ENCODE assay signal across 1 cellular context in the genomic region with DNA sequence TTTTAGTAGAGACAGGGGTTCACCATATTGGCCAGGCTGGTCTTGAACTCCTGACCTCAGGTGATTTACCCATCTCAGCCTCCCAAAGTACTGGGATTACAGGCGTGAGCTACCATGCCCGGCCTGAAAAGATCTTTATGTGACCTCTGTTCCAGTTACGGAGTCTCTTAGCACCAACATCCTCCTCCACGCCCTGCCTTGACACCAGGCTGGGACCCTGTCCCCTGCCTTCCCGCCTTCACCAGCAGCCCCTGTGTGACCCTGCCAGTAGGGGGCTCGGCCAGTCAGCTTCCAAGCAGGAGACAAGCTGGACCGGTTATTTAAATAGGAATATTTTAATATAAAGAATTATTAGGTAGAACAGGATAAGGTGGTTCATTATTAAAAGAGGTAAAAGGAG.
TF ChIP-seq lines count a peak whose summit lies in the region.

No MANE protein-coding gene starts in this region.

TF ChIP-seq in HepG2, 621 proteins besides CTCF, POLR2A, EP300 and RAD21 (continued from another document):
- TF ChIP-seq, protein P1, sequence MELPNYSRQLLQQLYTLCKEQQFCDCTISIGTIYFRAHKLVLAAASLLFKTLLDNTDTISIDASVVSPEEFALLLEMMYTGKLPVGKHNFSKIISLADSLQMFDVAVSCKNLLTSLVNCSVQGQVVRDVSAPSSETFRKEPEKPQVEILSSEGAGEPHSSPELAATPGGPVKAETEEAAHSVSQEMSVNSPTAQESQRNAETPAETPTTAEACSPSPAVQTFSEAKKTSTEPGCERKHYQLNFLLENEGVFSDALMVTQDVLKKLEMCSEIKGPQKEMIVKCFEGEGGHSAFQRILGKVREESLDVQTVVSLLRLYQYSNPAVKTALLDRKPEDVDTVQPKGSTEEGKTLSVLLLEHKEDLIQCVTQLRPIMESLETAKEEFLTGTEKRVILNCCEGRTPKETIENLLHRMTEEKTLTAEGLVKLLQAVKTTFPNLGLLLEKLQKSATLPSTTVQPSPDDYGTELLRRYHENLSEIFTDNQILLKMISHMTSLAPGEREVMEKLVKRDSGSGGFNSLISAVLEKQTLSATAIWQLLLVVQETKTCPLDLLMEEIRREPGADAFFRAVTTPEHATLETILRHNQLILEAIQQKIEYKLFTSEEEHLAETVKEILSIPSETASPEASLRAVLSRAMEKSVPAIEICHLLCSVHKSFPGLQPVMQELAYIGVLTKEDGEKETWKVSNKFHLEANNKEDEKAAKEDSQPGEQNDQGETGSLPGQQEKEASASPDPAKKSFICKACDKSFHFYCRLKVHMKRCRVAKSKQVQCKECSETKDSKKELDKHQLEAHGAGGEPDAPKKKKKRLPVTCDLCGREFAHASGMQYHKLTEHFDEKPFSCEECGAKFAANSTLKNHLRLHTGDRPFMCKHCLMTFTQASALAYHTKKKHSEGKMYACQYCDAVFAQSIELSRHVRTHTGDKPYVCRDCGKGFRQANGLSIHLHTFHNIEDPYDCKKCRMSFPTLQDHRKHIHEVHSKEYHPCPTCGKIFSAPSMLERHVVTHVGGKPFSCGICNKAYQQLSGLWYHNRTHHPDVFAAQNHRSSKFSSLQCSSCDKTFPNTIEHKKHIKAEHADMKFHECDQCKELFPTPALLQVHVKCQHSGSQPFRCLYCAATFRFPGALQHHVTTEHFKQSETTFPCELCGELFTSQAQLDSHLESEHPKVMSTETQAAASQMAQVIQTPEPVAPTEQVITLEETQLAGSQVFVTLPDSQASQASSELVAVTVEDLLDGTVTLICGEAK (IDR thresholded peaks at IDR 0.05), result no peak
- TF ChIP-seq, protein P1 (CRISPR knock-in tag; IDR thresholded peaks at IDR 0.05), result no peak
- no peak for TF ChIP-seq FOSL2 (CRISPR knock-in tag; IDR thresholded peaks at IDR 0.05)
- no peak for TF ChIP-seq SIX4 (CRISPR knock-in tag; IDR thresholded peaks at IDR 0.05)
- TF ChIP-seq ZNF563 (CRISPR knock-in tag; IDR thresholded peaks at IDR 0.05), result no peak
- no peak for TF ChIP-seq TBP (CRISPR knock-in tag; IDR thresholded peaks at IDR 0.05)
- TF ChIP-seq ZNF234 (CRISPR knock-in tag; conservative IDR thresholded peaks at IDR 0.05), result no peak
- no peak for TF ChIP-seq CEBPZ (IDR thresholded peaks at IDR 0.05; ENCODE audit: low read length)
- TF ChIP-seq ATM (IDR thresholded peaks at IDR 0.05; ENCODE audit: borderline replicate concordance), result no peak
- no peak for TF ChIP-seq TAF15 (IDR thresholded peaks at IDR 0.05; ENCODE audit: low read depth, low read length, poor library complexity, severe bottlenecking)
- no peak for TF ChIP-seq FLYWCH1 (CRISPR knock-in tag; IDR thresholded peaks at IDR 0.05)
- TF ChIP-seq ZNF3 (CRISPR knock-in tag; IDR thresholded peaks at IDR 0.05), result no peak
- no peak for TF ChIP-seq PAWR (CRISPR knock-in tag; IDR thresholded peaks at IDR 0.05; ENCODE audit: borderline replicate concordance)
- no peak for TF ChIP-seq ZNF101 (CRISPR knock-in tag; IDR thresholded peaks at IDR 0.05; ENCODE audit: borderline replicate concordance, low read depth)
- TF ChIP-seq, protein P2, sequence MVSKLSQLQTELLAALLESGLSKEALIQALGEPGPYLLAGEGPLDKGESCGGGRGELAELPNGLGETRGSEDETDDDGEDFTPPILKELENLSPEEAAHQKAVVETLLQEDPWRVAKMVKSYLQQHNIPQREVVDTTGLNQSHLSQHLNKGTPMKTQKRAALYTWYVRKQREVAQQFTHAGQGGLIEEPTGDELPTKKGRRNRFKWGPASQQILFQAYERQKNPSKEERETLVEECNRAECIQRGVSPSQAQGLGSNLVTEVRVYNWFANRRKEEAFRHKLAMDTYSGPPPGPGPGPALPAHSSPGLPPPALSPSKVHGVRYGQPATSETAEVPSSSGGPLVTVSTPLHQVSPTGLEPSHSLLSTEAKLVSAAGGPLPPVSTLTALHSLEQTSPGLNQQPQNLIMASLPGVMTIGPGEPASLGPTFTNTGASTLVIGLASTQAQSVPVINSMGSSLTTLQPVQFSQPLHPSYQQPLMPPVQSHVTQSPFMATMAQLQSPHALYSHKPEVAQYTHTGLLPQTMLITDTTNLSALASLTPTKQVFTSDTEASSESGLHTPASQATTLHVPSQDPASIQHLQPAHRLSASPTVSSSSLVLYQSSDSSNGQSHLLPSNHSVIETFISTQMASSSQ (IDR thresholded peaks at IDR 0.05; ENCODE audit: low read depth), result no peak
- TF ChIP-seq, protein P2 (CRISPR knock-in tag; IDR thresholded peaks at IDR 0.05; ENCODE audit: borderline replicate concordance), result no peak
